34 cellular contexts compared by ENCODE assay signal in genomic region chr3:123094492-123094891, GRCh38.
"Had no signal": no experiment of that assay in that cellular context is flagged by ENCODE, and none has a peak within 500 bp of the region (broad histone marks: within the 10 kb centered on the region; RNA-seq: fewer than 3 reads in every experiment).

No MANE protein-coding gene starts in this region.

- ATAC-seq: activated CD4-positive, CD25-positive, alpha-beta regulatory T cell treated with anti-CD3 and anti-CD28 coated beads, Interleukin-2, amount 50 U/mL, for 24 hours; activated CD8-positive, alpha-beta T cell treated with anti-CD3 and anti-CD28 coated beads for 36 hours; activated T-cell treated with anti-CD3 and anti-CD28 coated beads, Interleukin-2, amount 50 U/mL, for 4 hours; foreskin keratinocyte; gastrocnemius medialis; heart left ventricle; T-helper 17 cell had no signal

- DNase-seq: activated B cell treated with CpG ODN at 0.5 μM for 24 hours; activated CD4-positive, alpha-beta T cell treated with anti-CD3 and anti-CD28 coated beads for 48 hours; activated CD4-positive, alpha-beta T cell treated with anti-CD3 and anti-CD28 coated beads, Interleukin-2, amount 50 U/mL, for 1 hour; activated CD4-positive, alpha-beta T cell treated with anti-CD3 and anti-CD28 coated beads, Interleukin-2, amount 50 U/mL, for 48 hours; activated CD8-positive, alpha-beta memory T cell treated with anti-CD3 and anti-CD28 coated beads for 24 hours; activated CD8-positive, alpha-beta T cell treated with anti-CD3 and anti-CD28 coated beads for 36 hours; activated gamma-delta T cell treated with Interleukin-2 at 50 U/mL for 16 hours; activated naive CD4-positive, alpha-beta T cell treated with anti-CD3 and anti-CD28 coated beads, Interleukin-2, amount 50 U/mL, for 16 hours; activated naive CD4-positive, alpha-beta T cell treated with Interleukin-2 at 50 U/mL for 16 hours; activated T-cell treated with anti-CD3 and anti-CD28 coated beads, Interleukin-2, amount 50 U/mL, for 4 hours; amniotic stem cell; anterior cingulate cortex; brain microvascular endothelial cell; central memory CD4-positive, alpha-beta T cell; effector memory CD4-positive, alpha-beta T cell; erythroblast; foreskin keratinocyte; gastrocnemius medialis; glutamatergic neuron; T-helper 1 cell; T-helper 17 cell; T1000; WERI-Rb-1 had no signal

- H3K27me3 ChIP-seq: brain microvascular endothelial cell, dorsolateral prefrontal cortex, esophagus muscularis mucosa, foreskin keratinocyte, heart left ventricle had no signal

- H3K27ac Mint-ChIP-seq: activated B cell treated with CpG ODN at 0.5 μM for 24 hours; activated CD8-positive, alpha-beta T cell treated with anti-CD3 and anti-CD28 coated beads for 36 hours; activated naive CD8-positive, alpha-beta T cell; activated T-helper 2 cell treated with anti-CD3 and anti-CD28 coated beads, Interferon-gamma antibody, Interleukin-2, Interleukin-4, amounts not matched to agents 10 μg/mL and 5 μg/mL and 100 μg/mL, durations not matched to agents 14 hours and 24 hours and 36 hours; dendritic cell treated with granulocyte-macrophage colony-stimulating factor and Interleukin-4, amounts not matched to agents 40 ng/mL and 50 ng/mL, for 4 days; T-helper 2 cell treated with Interferon-gamma antibody and Interleukin-4, amounts not matched to agents 5 μg/mL and 100 μg/mL, for 36 hours had no signal

- H3K27me3 Mint-ChIP-seq: activated B cell treated with CpG ODN at 0.5 μM for 24 hours; activated CD8-positive, alpha-beta T cell treated with anti-CD3 and anti-CD28 coated beads for 36 hours; activated naive CD8-positive, alpha-beta T cell; dendritic cell treated with granulocyte-macrophage colony-stimulating factor and Interleukin-4, amounts not matched to agents 40 ng/mL and 50 ng/mL, for 4 days; T-helper 17 cell had no signal

- H3K4me1 ChIP-seq: foreskin keratinocyte had no signal

- H3K9me3 ChIP-seq: esophagus muscularis mucosa, gastrocnemius medialis, heart left ventricle had no signal

- FAIRE-seq: astrocyte, bronchial epithelial cell had no signal

- H3K9me3 Mint-ChIP-seq: activated B cell treated with CpG ODN at 0.5 μM for 24 hours; activated CD8-positive, alpha-beta T cell treated with anti-CD3 and anti-CD28 coated beads for 36 hours; activated T-cell treated with anti-CD3 and anti-CD28 coated beads, Interleukin-2, amount 50 U/mL, for 4 hours; activated T-helper 2 cell treated with anti-CD3 and anti-CD28 coated beads, Interferon-gamma antibody, Interleukin-2, Interleukin-4, amounts not matched to agents 10 μg/mL and 5 μg/mL and 100 μg/mL, durations not matched to agents 14 hours and 24 hours and 36 hours; dendritic cell treated with granulocyte-macrophage colony-stimulating factor and Interleukin-4, amounts not matched to agents 40 ng/mL and 50 ng/mL, for 4 days; T-helper 2 cell treated with Interferon-gamma antibody and Interleukin-4, amounts not matched to agents 5 μg/mL and 100 μg/mL, for 36 hours had no signal

- H3K4me3 ChIP-seq: coronary artery, dorsolateral prefrontal cortex, esophagus muscularis mucosa, gastrocnemius medialis, heart left ventricle had no signal

- H3K27ac ChIP-seq: brain microvascular endothelial cell, coronary artery, dorsolateral prefrontal cortex, foreskin keratinocyte, gastrocnemius medialis, heart left ventricle, WERI-Rb-1 had no signal

- H3K4me3 Mint-ChIP-seq: activated B cell treated with CpG ODN at 0.5 μM for 24 hours; activated CD8-positive, alpha-beta T cell treated with anti-CD3 and anti-CD28 coated beads for 36 hours; activated naive CD8-positive, alpha-beta T cell; activated T-cell treated with anti-CD3 and anti-CD28 coated beads, Interleukin-2, amount 50 U/mL, for 4 hours; dendritic cell treated with granulocyte-macrophage colony-stimulating factor and Interleukin-4, amounts not matched to agents 40 ng/mL and 50 ng/mL, for 4 days; T-helper 17 cell; T-helper 2 cell treated with Interferon-gamma antibody and Interleukin-4, amounts not matched to agents 5 μg/mL and 100 μg/mL, for 36 hours had no signal
